Comparison of ENCODE assay signal across 12 cellular contexts in genomic region chr11:117743121-117743815, GRCh38. TPM values are rescaled to one million over a fixed set of nuclear protein-coding genes. Genes with fewer than 3 reads are reported as not detected.
DNase-seq lines count a peak whose midpoint lies in the region; FAIRE-seq and TF ChIP-seq lines count a peak whose summit lies in the region.
"Had no signal": no experiment of that assay in that cellular context is flagged by ENCODE, and none has a peak within 500 bp of the region (broad histone marks: within the 10 kb centered on the region; RNA-seq: fewer than 3 reads in every experiment).

No MANE protein-coding gene starts in this region.

- H3K4me3 Mint-ChIP-seq in nephron progenitor cell: no peak overlapping the region
- H3K4me3 Mint-ChIP-seq: activated T-cell treated with anti-CD3 and anti-CD28 coated beads, Interleukin-2, amount 50 U/mL, for 24 hours had no signal

- H3K27ac ChIP-seq in MM.1S (ENCODE audit: low read length): no peak overlapping the region
- H3K27ac ChIP-seq: 22Rv1 had no signal

- no peaks in the 10 kb centered on the region for H3F3A ChIP-seq in MM.1S (ENCODE audit: insufficient read depth, low read length)

- H3K9me2 ChIP-seq in MM.1S (replicated peaks; ENCODE audit: insufficient read depth, low read length): no peaks in the 10 kb centered on the region

- no peaks in the 10 kb centered on the region for H3K4me1 ChIP-seq in MM.1S (ENCODE audit: low read length)

- no peak overlapping the region for H3K4me2 ChIP-seq in MM.1S (ENCODE audit: low read depth, low read length)

- H3K4me1 Mint-ChIP-seq in nephron progenitor cell: peaks cover 19% of the 10 kb centered on the region

- TF ChIP-seq CTCF in nephron progenitor cell (IDR thresholded peaks at IDR 0.05) (no peak), MM.1S (IDR thresholded peaks at IDR 0.05; ENCODE audit: low read length) (no peak)

- H3K36me3 Mint-ChIP-seq in nephron progenitor cell (ENCODE audit: low read depth): no peaks in the 10 kb centered on the region

- H3K27ac Mint-ChIP-seq in nephron progenitor cell: peak overlapping the region; percentile 39
- H3K27ac Mint-ChIP-seq: activated T-cell treated with anti-CD3 and anti-CD28 coated beads, Interleukin-2, amount 50 U/mL, for 24 hours had no signal

- no peaks in the 10 kb centered on the region for H3K79me2 ChIP-seq in MM.1S (ENCODE audit: low read length)

- no peak overlapping the region for H3K9ac ChIP-seq in MM.1S (ENCODE audit: low read length)

- peaks cover 55% of the 10 kb centered on the region for H3K27me3 ChIP-seq in MM.1S (replicated peaks; ENCODE audit: insufficient read depth, low read length)

- no peaks in the 10 kb centered on the region for H3K36me3 ChIP-seq in MM.1S (replicated peaks; ENCODE audit: insufficient read depth, low read length)

- peaks cover 67% of the 10 kb centered on the region for H3K27me3 Mint-ChIP-seq in nephron progenitor cell (ENCODE audit: low read depth, poor library complexity)

- no peak overlapping the region for H3K4me3 ChIP-seq in MM.1S (ENCODE audit: low read length)

- H2AFZ ChIP-seq in MM.1S (ENCODE audit: low read length): no peak overlapping the region

- DNase-seq in DMS 273 (lab: John Stamatoyannopoulos, UW; ENCODE audit: unreplicated experiment): peak; percentile 5
- DNase-seq in DMS 273 treated with DMSO at 0.1 percent for 48 hours (lab: John Stamatoyannopoulos, UW): no peak
- peak; percentile 12 for DNase-seq in M059J (ENCODE audit: low read depth)
- DNase-seq in RCC 7860 (ENCODE audit: low spot score): peak; percentile 32
- DNase-seq in nephron progenitor cell: no peak
- no peak for DNase-seq in activated naive CD4-positive, alpha-beta T cell treated with anti-CD3 and anti-CD28 coated beads, Interleukin-2, amount 50 U/mL, for 16 hours
- DNase-seq in MM.1S: no peak
- no peak for DNase-seq in NCI-H187 (lab: John Stamatoyannopoulos, UW)
- DNase-seq: activated T-cell treated with anti-CD3 and anti-CD28 coated beads, Interleukin-2, amount 50 U/mL, for 24 hours had no signal

- peaks cover 4% of the 10 kb centered on the region for H3K9me3 Mint-ChIP-seq in nephron progenitor cell
- H3K9me3 Mint-ChIP-seq: activated T-cell treated with anti-CD3 and anti-CD28 coated beads, Interleukin-2, amount 50 U/mL, for 24 hours had no signal

- H4K20me1 ChIP-seq in MM.1S (ENCODE audit: insufficient read depth, low read length): no peaks in the 10 kb centered on the region

- H3K9me3 ChIP-seq in MM.1S (replicated peaks; ENCODE audit: insufficient read depth, low read length): no peaks in the 10 kb centered on the region

- FAIRE-seq in RCC 7860 (lab: Jason Lieb, UNC): no peak

RNA-seq across cellular contexts. Expression of gene DSCAML1, which starts 53.7 kb away (rescaled TPM):
- total RNA-seq in M059J (2014; rRNA removed; shearing (Covaris generic)): not detected in 2 replicates
- total RNA-seq: dermis microvascular lymphatic vessel endothelial cell, osteoblast had no signal

Comparison
In these comparisons a context has a peak if more than half of its experiments do, and no peak if none do; other contexts are left out.
1. DNase-seq: peak in DMS 273 (single experiment), M059J (single experiment) and RCC 7860 (single experiment); none in DMS 273 treated with DMSO at 0.1 percent for 48 hours (single experiment), nephron progenitor cell (single experiment), activated naive CD4-positive, alpha-beta T cell treated with anti-CD3 and anti-CD28 coated beads, Interleukin-2, amount 50 U/mL, for 16 hours (single experiment), MM.1S (single experiment) and NCI-H187 (0 of 2).